In genomic region chr11:56841210-56841810, GRCh38 we compare ENCODE assay signal across 9 cellular contexts.
A peak's percentile ranks its signal among the peaks of the same experiment; 100 is the strongest.
DNase-seq lines count a peak whose midpoint lies in the region; ATAC-seq, FAIRE-seq and TF ChIP-seq lines count a peak whose summit lies in the region.
"Had no signal": no experiment of that assay in that cellular context is flagged by ENCODE, and none has a peak within 500 bp of the region (broad histone marks: within the 10 kb centered on the region; RNA-seq: fewer than 3 reads in every experiment).

No MANE protein-coding gene starts in this region.

- in situ Hi-C loops in Panc1 (cut with HindIII; ENCODE audit: low pct_unique_long_range_greater_than_20kb, low sequenced_read_pairs) = loop anchor here (10.0 kb wide), 1 partner anchor 293 kb away; no protein-coding TSS in a partner anchor
- in situ Hi-C loops in transverse colon (cut with MboI; ENCODE audit: low pct_ligation_motif_present in 1 of 4, low pct_unique_long_range_greater_than_20kb in 1 of 4, low sequenced_read_pairs in 3 of 4) = loop anchor here in 2 of 4 donors (10.0 to 25.0 kb wide), 3 partner anchors 271 to 421 kb away; no protein-coding TSS in a partner anchor

- H3K27ac ChIP-seq in C4-2B (no peak overlapping the region), Panc1 (ENCODE audit: low read length) (no peak overlapping the region), transverse colon (no peak overlapping the region)

- H3K36me3 ChIP-seq in Panc1 (ENCODE audit: control insufficient read depth, insufficient read depth, low read length) (no peaks in the 10 kb centered on the region), transverse colon (no peaks in the 10 kb centered on the region)

- H3K4me1 ChIP-seq in Panc1 (ENCODE audit: control insufficient read depth, insufficient read depth, low read length) (no peaks in the 10 kb centered on the region), transverse colon (peaks cover 0 to 5% (median 3%) of the 10 kb centered on the region in 4 donors)

- H3K4me3 ChIP-seq in Panc1 (ENCODE audit: low read depth in 2 of 2, low read length in 2 of 2) = no peak overlapping the region
- H3K4me3 ChIP-seq in transverse colon = no peak overlapping the region

- peak; percentile 48 for DNase-seq in HuH-7.5 (ENCODE audit: low spot score)
- peak; percentile 55 for DNase-seq in Panc1 (ENCODE audit: low read depth, low spot score)
- peak; percentile 47 for DNase-seq in left lobe of liver (ENCODE audit: low spot score)
- DNase-seq in transverse colon = peak; percentile 57
- DNase-seq in activated effector memory CD4-positive, alpha-beta T cell treated with anti-CD3 and anti-CD28 coated beads, Interleukin-2, amount 50 U/mL, for 16 hours = no peak

- no peaks in the 10 kb centered on the region for H3K27me3 ChIP-seq in Panc1 (ENCODE audit: control insufficient read depth, insufficient read depth, low read length)
- H3K27me3 ChIP-seq in transverse colon = no peaks in the 10 kb centered on the region

- 15 to 16% methylated on average over 6 to 8 of the region's 8 CpGs for WGBS in transverse colon (ENCODE audit: low coverage in 1 of 2), 2 donors

- intact Hi-C loops in Panc1 (cut with micrococcal nuclease; ENCODE audit: unreplicated experiment) = loop anchor here (1.0 kb wide), 2 partner anchors 275 to 408 kb away; no protein-coding TSS in a partner anchor
- intact Hi-C loops in transverse colon (cut with DNase I; ENCODE audit: low total_unique reads) = loop anchor here (10.0 kb wide), 1 partner anchor 403 kb away; no protein-coding TSS in a partner anchor

- peak; percentile 21 for FAIRE-seq in colon (lab: Jason Lieb, UNC)

- ATAC-seq in GM18498 (IDR thresholded peaks at IDR 0.05; ENCODE audit: unreplicated experiment) = peak; percentile 56
- peak; percentile 78; the same call in 1 of the 2 replicates for ATAC-seq in Panc1
- ATAC-seq in left lobe of liver = peak; percentile 92
- ATAC-seq: T-cell had no signal

- H3K9me3 ChIP-seq in Panc1 (ENCODE audit: control insufficient read depth, insufficient read depth, low read depth, low read length) (no peaks in the 10 kb centered on the region), transverse colon (no peaks in the 10 kb centered on the region)

- BruUV-seq in Panc1 (replicated peaks; lab: Mats Ljungman, UMichigan) = no TSS peak

- TF ChIP-seq CTCF in C4-2B (conservative IDR thresholded peaks at IDR 0.05) = peak; percentile 84
- TF ChIP-seq CTCF in Panc1 (IDR thresholded peaks at IDR 0.05) = peak; percentile 76
- TF ChIP-seq CTCF in transverse colon (IDR thresholded peaks at IDR 0.05) = peak; percentile 54 to 74 (median 68)

- POLR2A ChIA-PET in Panc1 (lab: Charles Lee) = no interaction called here

- CTCF ChIA-PET in Panc1 (lab: Charles Lee) = interaction anchor here (0.8 to 1.5 kb wide), 2 partner anchors 262 to 407 kb away, joined by 3 to 34 read pairs; no protein-coding TSS in a partner anchor

- no peak for TF ChIP-seq POLR2A in transverse colon (IDR thresholded peaks at IDR 0.05)

- TF ChIP-seq EP300 in transverse colon (IDR thresholded peaks at IDR 0.05; ENCODE audit: low read depth) = no peak
